8 cellular contexts compared by ENCODE assay signal in genomic region chr1:180213401-180214177, GRCh38. TPM values are rescaled to one million over a fixed set of nuclear protein-coding genes. Genes with fewer than 3 reads are reported as not detected.
DNase-seq lines count a peak whose midpoint lies in the region; ATAC-seq and TF ChIP-seq lines count a peak whose summit lies in the region.

No MANE protein-coding gene starts in this region.

- H3K27ac Mint-ChIP-seq in activated naive CD4-positive, alpha-beta T cell treated with anti-CD3 and anti-CD28 coated beads, Interleukin-2, amount 50 U/mL, for 24 hours, result peak overlapping the region; percentile 55

- no peak for TF ChIP-seq EP300 in upper lobe of left lung (IDR thresholded peaks at IDR 0.05)

- 57 to 65% methylated on average over 15 of the region's 15 CpGs for WGBS in upper lobe of left lung, 2 donors

- no peaks in the 10 kb centered on the region for H3K27me3 Mint-ChIP-seq in activated naive CD4-positive, alpha-beta T cell treated with anti-CD3 and anti-CD28 coated beads, Interleukin-2, amount 50 U/mL, for 24 hours

- DNase-seq in EH (ENCODE audit: low read depth) (peak; percentile 21), KBM-7 (peak; percentile 78), posterior vena cava (ENCODE audit: low spot score) (peak; percentile 77), SIG-M5 treated with dmso at 0.1 percent for 504 hours (lab: John Stamatoyannopoulos, UW; ENCODE audit: unreplicated experiment) (no peak), left colon (no peak), foreskin keratinocyte (no peak), upper lobe of left lung (no peak)

- no peaks in the 10 kb centered on the region for H3K9me3 Mint-ChIP-seq in activated naive CD4-positive, alpha-beta T cell treated with anti-CD3 and anti-CD28 coated beads, Interleukin-2, amount 50 U/mL, for 24 hours

- peaks cover 11% of the 10 kb centered on the region for H3K4me1 Mint-ChIP-seq in activated naive CD4-positive, alpha-beta T cell treated with anti-CD3 and anti-CD28 coated beads, Interleukin-2, amount 50 U/mL, for 24 hours

- no peaks in the 10 kb centered on the region for H3K4me1 ChIP-seq in foreskin keratinocyte
- peaks cover 0 to 6% (median 0%) of the 10 kb centered on the region in 4 donors for H3K4me1 ChIP-seq in upper lobe of left lung

- ATAC-seq in left colon (no peak), foreskin keratinocyte (no peak), upper lobe of left lung (ENCODE audit: low FRiP score in 2 of 2) (no peak)

- intact Hi-C loops in posterior vena cava (cut with DNase I) (no loop called here), left colon (cut with DNase I, micrococcal nuclease) (no loop called here)

- H3K4me3 Mint-ChIP-seq in activated naive CD4-positive, alpha-beta T cell treated with anti-CD3 and anti-CD28 coated beads, Interleukin-2, amount 50 U/mL, for 24 hours, result peak overlapping the region; percentile 39

- H3K36me3 ChIP-seq in upper lobe of left lung, result no peaks in the 10 kb centered on the region

- H3K36me3 Mint-ChIP-seq in activated naive CD4-positive, alpha-beta T cell treated with anti-CD3 and anti-CD28 coated beads, Interleukin-2, amount 50 U/mL, for 24 hours, result no peaks in the 10 kb centered on the region

- H3K4me3 ChIP-seq in upper lobe of left lung, result peak overlapping the region in 1 of 4 donors; percentile 8

- in situ Hi-C loops in KBM-7 (cut with MboI; ENCODE audit: low pct_unique_long_range_greater_than_20kb, low sequenced_read_pairs), result no loop called here

- TF ChIP-seq CTCF in foreskin keratinocyte (conservative IDR thresholded peaks at IDR 0.05), result no peak
- TF ChIP-seq CTCF in upper lobe of left lung (IDR thresholded peaks at IDR 0.05), result no peak

- H3K27ac ChIP-seq in foreskin keratinocyte (no peak overlapping the region), upper lobe of left lung (no peak overlapping the region)

- no peaks in the 10 kb centered on the region for H3K9me3 ChIP-seq in upper lobe of left lung

- no peak for TF ChIP-seq POLR2A in upper lobe of left lung (IDR thresholded peaks at IDR 0.05)

- peaks cover 5% of the 10 kb centered on the region for H3K27me3 ChIP-seq in foreskin keratinocyte
- H3K27me3 ChIP-seq in upper lobe of left lung, result no peaks in the 10 kb centered on the region

RNA-seq across cellular contexts. Expression of gene LHX4, which starts 16.5 kb away (rescaled TPM):
- total RNA-seq in posterior vena cava (not detected), left colon (1 to 10 TPM in 1 of 2 donors, under 1 TPM in 1; 0.58 to 1.7 TPM), foreskin keratinocyte (not detected in 2 replicates), upper lobe of left lung (1 to 10 TPM in 1 of 6 donors, under 1 TPM in 2, not detected in 3; 0.17 to 1.0 (median 0.30) TPM)
- polyA plus RNA-seq in foreskin keratinocyte, result not detected in 2 replicates

RNA-seq across cellular contexts. Expression of gene QSOX1, which starts 58.9 kb away (rescaled TPM):
- total RNA-seq in posterior vena cava (100 to 1,000 TPM in 1 of 2 donors, 10 to 100 TPM in 1; 80.3 to 104 TPM), left colon (100 to 1,000 TPM; 254 to 280 TPM), foreskin keratinocyte (92.7 and 93.7 TPM in 2 replicates), upper lobe of left lung (100 to 1,000 TPM in 5 of 6 donors, 10 to 100 TPM in 1; 61.8 to 380 (median 201) TPM)
- 103 and 107 TPM in 2 replicates for polyA plus RNA-seq in foreskin keratinocyte

Comparison
In these comparisons a context has a peak if more than half of its experiments do, and no peak if none do; other contexts are left out.
1. DNase-seq: peak in EH (single experiment), KBM-7 (single experiment) and posterior vena cava (single experiment); none in SIG-M5 treated with dmso at 0.1 percent for 504 hours (single experiment), left colon (0 of 2), foreskin keratinocyte (0 of 2) and upper lobe of left lung (0 of 2).